In genomic region chr19:11694533-11695439, GRCh38 we compare ENCODE assay signal across 8 cellular contexts. TPM values are rescaled to one million over a fixed set of nuclear protein-coding genes. Genes with fewer than 3 reads are reported as not detected.
DNase-seq lines count a peak whose midpoint lies in the region; ATAC-seq and TF ChIP-seq lines count a peak whose summit lies in the region.

No MANE protein-coding gene starts in this region.

- H3K4me1 Mint-ChIP-seq in CD14-positive monocyte (peaks cover 18% of the 10 kb centered on the region), neural progenitor cell (peaks cover 19% of the 10 kb centered on the region)
- peaks cover 21% of the 10 kb centered on the region for H3K4me1 Mint-ChIP-seq in stimulated activated naive CD8-positive, alpha-beta T cell treated with anti-CD3 and anti-CD28 coated beads, Interleukin-15, amount 100 ng/mL, for 72 hours

- H3K4me3 ChIP-seq in KMS-11 (IDR thresholded peaks at IDR 0.05; ENCODE audit: insufficient read depth, low read depth, low read length) (no peak overlapping the region), neural progenitor cell (peak overlapping the region; percentile 86)

- H3K79me2 ChIP-seq in KMS-11 (ENCODE audit: insufficient read depth, low read depth), result no peaks in the 10 kb centered on the region
- H3K79me2 ChIP-seq in neural progenitor cell (ENCODE audit: low read depth), result no peaks in the 10 kb centered on the region

- peaks cover 12% of the 10 kb centered on the region for H3F3A ChIP-seq in neural progenitor cell (ENCODE audit: low read depth)

- H3K4me2 ChIP-seq in KMS-11, result peak overlapping the region; percentile 13; the same call in 1 of the 2 replicates
- peak overlapping the region; percentile 89 for H3K4me2 ChIP-seq in neural progenitor cell

- no peak overlapping the region for H3K9ac ChIP-seq in KMS-11
- H3K9ac ChIP-seq in neural progenitor cell, result peak overlapping the region; percentile 65

- intact Hi-C loops in CD14-positive monocyte (cut with micrococcal nuclease), result loop anchor here in 1 of 2 donors (10.0 kb wide), 1 partner anchor 100 kb away; the partner anchor contains the start of gene ZNF627

- H3K36me3 Mint-ChIP-seq in CD14-positive monocyte (no peaks in the 10 kb centered on the region), neural progenitor cell (peaks cover 15% of the 10 kb centered on the region)

- H3K27ac ChIP-seq in KMS-11 (no peak overlapping the region), foreskin keratinocyte (peak overlapping the region; percentile 21), neural progenitor cell (no peak overlapping the region)

- ATAC-seq in GM21390 (IDR thresholded peaks at IDR 0.05; ENCODE audit: unreplicated experiment) (peak; percentile 80), foreskin keratinocyte (peak; percentile 89)
- peak; percentile 99 for ATAC-seq in stimulated activated naive CD8-positive, alpha-beta T cell treated with anti-CD3 and anti-CD28 coated beads, Interleukin-15, amount 100 ng/mL, for 72 hours

- peak; percentile 90 for DNase-seq in CD14-positive monocyte (ENCODE audit: low spot score)
- DNase-seq in SHP77 (lab: John Stamatoyannopoulos, UW), result peak; percentile 91 to 95
- peak; percentile 75 for DNase-seq in activated gamma-delta T cell treated with Interleukin-2 at 50 U/mL for 16 hours
- peak; percentile 68 to 83 for DNase-seq in foreskin keratinocyte
- peak; percentile 97 for DNase-seq in neural progenitor cell (ENCODE audit: low spot score)
- peak; percentile 87 to 89 for DNase-seq in stimulated activated naive CD8-positive, alpha-beta T cell treated with anti-CD3 and anti-CD28 coated beads, Interleukin-15, amount 100 ng/mL, for 72 hours

- H3K27me3 Mint-ChIP-seq in CD14-positive monocyte (ENCODE audit: low read depth in 3 of 3) (peaks cover 4 to 19% (median 18%) of the 10 kb centered on the region in 3 donors), neural progenitor cell (ENCODE audit: insufficient read depth, low read depth) (peaks cover 7% of the 10 kb centered on the region)
- peaks cover 74% of the 10 kb centered on the region for H3K27me3 Mint-ChIP-seq in stimulated activated naive CD8-positive, alpha-beta T cell treated with anti-CD3 and anti-CD28 coated beads, Interleukin-15, amount 100 ng/mL, for 72 hours

- H4K20me1 ChIP-seq in KMS-11 (ENCODE audit: insufficient read depth) (no peaks in the 10 kb centered on the region), neural progenitor cell (ENCODE audit: low read depth) (no peaks in the 10 kb centered on the region)

- H3K27ac Mint-ChIP-seq in CD14-positive monocyte (peak overlapping the region in 6 of 7 donors; percentile 52 to 86 (median 70)), neural progenitor cell (peak overlapping the region; percentile 99)
- peak overlapping the region; percentile 55 to 89 for H3K27ac Mint-ChIP-seq in stimulated activated naive CD8-positive, alpha-beta T cell treated with anti-CD3 and anti-CD28 coated beads, Interleukin-15, amount 100 ng/mL, for 72 hours

- H3K9me3 Mint-ChIP-seq in CD14-positive monocyte, result peaks cover 7 to 27% (median 21%) of the 10 kb centered on the region in 7 donors
- H3K9me3 Mint-ChIP-seq in neural progenitor cell, result peaks cover 28% of the 10 kb centered on the region
- no peaks in the 10 kb centered on the region for H3K9me3 Mint-ChIP-seq in stimulated activated naive CD8-positive, alpha-beta T cell treated with anti-CD3 and anti-CD28 coated beads, Interleukin-15, amount 100 ng/mL, for 72 hours

- no peaks in the 10 kb centered on the region for H3K9me3 ChIP-seq in neural progenitor cell (ENCODE audit: low read depth)

- TF ChIP-seq CTCF in CD14-positive monocyte (IDR thresholded peaks at IDR 0.05) (no peak), KMS-11 (conservative IDR thresholded peaks at IDR 0.05; ENCODE audit: low read depth, low read length) (no peak), foreskin keratinocyte (conservative IDR thresholded peaks at IDR 0.05) (no peak), neural progenitor cell (IDR thresholded peaks at IDR 0.05) (no peak)

- H3K27me3 ChIP-seq in KMS-11 (ENCODE audit: insufficient read depth, low read depth) (no peaks in the 10 kb centered on the region), foreskin keratinocyte (no peaks in the 10 kb centered on the region), neural progenitor cell (peaks cover 92% of the 10 kb centered on the region)

- H2AFZ ChIP-seq in KMS-11 (ENCODE audit: low read depth) (peak overlapping the region; percentile 49; the same call in 1 of the 2 replicates), neural progenitor cell (replicated peaks) (peak overlapping the region; percentile 98)

- H3K4me3 Mint-ChIP-seq in CD14-positive monocyte (peak overlapping the region; percentile 98), neural progenitor cell (peak overlapping the region; percentile 100)
- H3K4me3 Mint-ChIP-seq in stimulated activated naive CD8-positive, alpha-beta T cell treated with anti-CD3 and anti-CD28 coated beads, Interleukin-15, amount 100 ng/mL, for 72 hours, result peak overlapping the region; percentile 100

- no peaks in the 10 kb centered on the region for H3K4me1 ChIP-seq in KMS-11 (ENCODE audit: low read depth, poor library complexity, severe bottlenecking)
- no peaks in the 10 kb centered on the region for H3K4me1 ChIP-seq in foreskin keratinocyte
- no peaks in the 10 kb centered on the region for H3K4me1 ChIP-seq in neural progenitor cell

- no peaks in the 10 kb centered on the region for H3K36me3 ChIP-seq in KMS-11 (ENCODE audit: insufficient read depth)
- no peaks in the 10 kb centered on the region for H3K36me3 ChIP-seq in neural progenitor cell

RNA-seq across cellular contexts. Expression of gene ZNF823, which starts 44.0 kb away (rescaled TPM):
- polyA plus RNA-seq in CD14-positive monocyte (under 1 TPM; 0.48 to 0.85 TPM), foreskin keratinocyte (1.9 and 2.3 TPM in 2 replicates)
- total RNA-seq in foreskin keratinocyte (5.1 and 5.5 TPM in 2 replicates), neural progenitor cell (ENCODE audit: low replicate concordance) (9.2 and 12.3 TPM in 2 replicates)
